Comparison of ENCODE assay signal across 8 cellular contexts in genomic region chr1:244862354-244862698, GRCh38.
A peak's percentile ranks its signal among the peaks of the same experiment; 100 is the strongest.
DNase-seq lines count a peak whose midpoint lies in the region; ATAC-seq and TF ChIP-seq lines count a peak whose summit lies in the region.

No MANE protein-coding gene starts in this region.

- no peaks in the 10 kb centered on the region for H3K9me3 Mint-ChIP-seq in dendritic cell treated with granulocyte-macrophage colony-stimulating factor and Interleukin-4, amounts not matched to agents 40 ng/mL and 50 ng/mL, for 4 days
- H3K9me3 Mint-ChIP-seq in nephron: no peaks in the 10 kb centered on the region

- peak overlapping the region; percentile 99 for H3K4me3 Mint-ChIP-seq in dendritic cell treated with granulocyte-macrophage colony-stimulating factor and Interleukin-4, amounts not matched to agents 40 ng/mL and 50 ng/mL, for 4 days
- H3K4me3 Mint-ChIP-seq in nephron: peak overlapping the region; percentile 96 to 99 (median 97)

- TF ChIP-seq CTCF in nephron (IDR thresholded peaks at IDR 0.05; ENCODE audit: unreplicated experiment in 3 of 3): no peak

- no peaks in the 10 kb centered on the region; the same call in 1 of the 2 replicates for H3K4me1 ChIP-seq in ES-I3 (ENCODE audit: insufficient read depth, low read length)

- ATAC-seq in HG03097 (IDR thresholded peaks at IDR 0.05; ENCODE audit: low FRiP score, unreplicated experiment): no peak
- no peak for ATAC-seq in GM21423 (IDR thresholded peaks at IDR 0.05; ENCODE audit: unreplicated experiment)

- H3K36me3 Mint-ChIP-seq in dendritic cell treated with granulocyte-macrophage colony-stimulating factor and Interleukin-4, amounts not matched to agents 40 ng/mL and 50 ng/mL, for 4 days (ENCODE audit: low read depth): peaks cover 76% of the 10 kb centered on the region
- peaks cover 50% of the 10 kb centered on the region for H3K36me3 Mint-ChIP-seq in nephron (ENCODE audit: low read depth)

- peaks cover 33% of the 10 kb centered on the region for H3K36me3 ChIP-seq in ES-I3 (ENCODE audit: insufficient read depth, low read length)

- DNase-seq in NCI-H69 (lab: John Stamatoyannopoulos, UW) (peak; percentile 61), NCI-H187 treated with DMSO at 0.1 percent for 48 hours (lab: John Stamatoyannopoulos, UW) (no peak), germinal center (ENCODE audit: low spot score) (no peak)

- no peaks in the 10 kb centered on the region for H3K9me3 ChIP-seq in ES-I3 (ENCODE audit: control insufficient read depth, insufficient read depth, low read length)

- H3K27ac Mint-ChIP-seq in dendritic cell treated with granulocyte-macrophage colony-stimulating factor and Interleukin-4, amounts not matched to agents 40 ng/mL and 50 ng/mL, for 4 days: peak overlapping the region; percentile 100
- H3K27ac Mint-ChIP-seq in nephron: peak overlapping the region; percentile 95 to 99 (median 99)

- H3K27me3 Mint-ChIP-seq in dendritic cell treated with granulocyte-macrophage colony-stimulating factor and Interleukin-4, amounts not matched to agents 40 ng/mL and 50 ng/mL, for 4 days: no peaks in the 10 kb centered on the region
- H3K27me3 Mint-ChIP-seq in nephron (ENCODE audit: low read depth): no peaks in the 10 kb centered on the region

- intact Hi-C loops in dendritic cell treated with granulocyte-macrophage colony-stimulating factor and Interleukin-4, amounts not matched to agents 40 ng/mL and 50 ng/mL, for 4 days (cut with micrococcal nuclease): loop anchor here (1.0 to 10.0 kb wide), 6 partner anchors 8 to 400 kb away; partner anchors contain the start of genes CATSPERE and DESI2

- H3K4me1 Mint-ChIP-seq in dendritic cell treated with granulocyte-macrophage colony-stimulating factor and Interleukin-4, amounts not matched to agents 40 ng/mL and 50 ng/mL, for 4 days (ENCODE audit: low read depth): peaks cover 44% of the 10 kb centered on the region
- peaks cover 54% of the 10 kb centered on the region for H3K4me1 Mint-ChIP-seq in nephron

- peak overlapping the region; percentile 100 for H3K9ac ChIP-seq in ES-I3 (ENCODE audit: low read depth, low read length)
